Comparison of ENCODE assay signal across 6 cellular contexts in the genomic region with DNA sequence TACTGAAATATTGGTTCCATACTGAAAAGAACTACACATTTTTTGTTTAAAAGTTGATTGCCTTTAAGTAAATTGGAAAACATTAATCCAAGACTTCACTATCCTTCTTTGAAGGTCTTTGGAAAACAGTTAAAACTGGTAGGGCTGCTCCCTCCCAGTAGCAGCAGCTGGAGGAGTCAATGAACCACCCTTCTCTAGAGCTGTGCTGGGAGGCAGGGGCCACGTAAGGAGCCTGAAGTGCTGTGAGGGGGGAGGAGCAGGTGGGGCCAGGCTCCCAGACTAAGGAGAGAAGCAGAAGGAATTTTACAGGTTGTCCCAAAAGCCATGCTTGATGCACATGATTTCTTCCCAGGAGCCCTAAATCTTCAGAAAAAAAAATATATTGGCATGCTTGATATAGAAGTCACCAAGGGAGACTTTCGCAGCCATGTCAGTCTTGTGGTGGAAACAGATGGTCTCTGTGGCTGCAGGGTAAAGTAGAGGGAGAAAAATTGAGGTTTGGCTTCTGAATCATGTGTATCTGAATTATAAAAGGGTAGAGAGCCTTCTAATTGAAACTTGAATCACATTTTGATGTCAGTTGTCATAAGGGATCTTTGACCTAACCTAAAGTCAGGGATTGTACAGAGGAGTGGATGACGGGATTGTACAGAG.
"Had no signal": no experiment of that assay in that cellular context is flagged by ENCODE, and none has a peak within 500 bp of the region (broad histone marks: within the 10 kb centered on the region; RNA-seq: fewer than 3 reads in every experiment).

No MANE protein-coding gene starts in this region.

- ATAC-seq: K562 had no signal

- H3K27ac ChIP-seq: GM23248 had no signal

- H2AFZ ChIP-seq: GM23248 had no signal

- H3K9ac ChIP-seq: GM23248 had no signal

- DNase-seq: GM23248, GOT3, H9, HCEC 1CT, IMR-90 had no signal

- H3K4me3 ChIP-seq: GM23248, K562 had no signal
